Comparison of ENCODE assay signal across 13 cellular contexts in the genomic region with DNA sequence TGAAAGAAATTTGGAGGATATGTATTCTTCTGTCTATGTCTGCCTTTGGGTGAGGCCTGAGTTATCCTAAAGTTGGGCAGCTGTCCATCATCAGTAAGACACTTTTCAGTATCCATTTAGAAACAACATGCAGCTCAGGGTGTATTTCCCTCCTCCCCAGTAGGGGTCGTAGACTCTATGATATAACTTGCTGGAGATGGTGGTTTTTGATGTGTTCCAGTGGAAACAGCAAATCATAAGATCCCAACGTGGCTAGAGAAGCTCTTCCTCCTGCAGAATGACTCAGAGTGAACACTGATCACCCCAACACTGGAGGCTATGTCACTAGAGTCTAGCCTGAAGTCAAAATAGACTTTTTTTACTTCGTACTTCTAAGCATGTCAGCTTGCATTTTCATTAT.
DNase-seq lines count a peak whose midpoint lies in the region; ATAC-seq, FAIRE-seq and TF ChIP-seq lines count a peak whose summit lies in the region.
"Had no signal": no experiment of that assay in that cellular context is flagged by ENCODE, and none has a peak within 500 bp of the region (broad histone marks: within the 10 kb centered on the region; RNA-seq: fewer than 3 reads in every experiment).

No MANE protein-coding gene starts in this region.

- H3K9me3 ChIP-seq in neural progenitor cell (ENCODE audit: low read depth), result no peaks in the 10 kb centered on the region
- no peaks in the 10 kb centered on the region for H3K9me3 ChIP-seq in PC-9 (ENCODE audit: insufficient read depth, low read depth)
- H3K9me3 ChIP-seq: upper lobe of right lung had no signal

- CTCF ChIA-PET in PC-9 (lab: Charles Lee), result no interaction called here

- ATAC-seq in HG03280 (IDR thresholded peaks at IDR 0.05; ENCODE audit: unreplicated experiment), result no peak
- ATAC-seq: activated T-cell treated with anti-CD3 and anti-CD28 coated beads, Interleukin-2, amount 50 U/mL, for 4 hours; upper lobe of right lung had no signal

- H3K4me3 Mint-ChIP-seq in neural progenitor cell, result no peak overlapping the region
- H3K4me3 Mint-ChIP-seq: activated T-cell treated with anti-CD3 and anti-CD28 coated beads, Interleukin-2, amount 50 U/mL, for 4 hours had no signal

- H3K4me1 ChIP-seq in neural progenitor cell (no peaks in the 10 kb centered on the region), PC-9 (replicated peaks; ENCODE audit: insufficient read depth) (no peaks in the 10 kb centered on the region)
- H3K4me1 ChIP-seq: upper lobe of right lung had no signal

- no peak overlapping the region for H3K27ac Mint-ChIP-seq in neural progenitor cell

- no peaks in the 10 kb centered on the region for H3K9me3 Mint-ChIP-seq in neural progenitor cell
- H3K9me3 Mint-ChIP-seq: activated T-cell treated with anti-CD3 and anti-CD28 coated beads, Interleukin-2, amount 50 U/mL, for 4 hours had no signal

- H2AFZ ChIP-seq in neural progenitor cell (replicated peaks) (no peak overlapping the region), PC-9 (no peak overlapping the region)

- no peaks in the 10 kb centered on the region for H3K27me3 Mint-ChIP-seq in neural progenitor cell (ENCODE audit: insufficient read depth, low read depth)

- H3K27me3 ChIP-seq in neural progenitor cell (no peaks in the 10 kb centered on the region), PC-9 (ENCODE audit: insufficient read depth, low read depth) (no peaks in the 10 kb centered on the region)
- H3K27me3 ChIP-seq: upper lobe of right lung had no signal

- no peak for FAIRE-seq in RCC 7860 (lab: Jason Lieb, UNC)

- H3K36me3 Mint-ChIP-seq in neural progenitor cell, result no peaks in the 10 kb centered on the region

- POLR2A ChIA-PET in PC-9 (lab: Charles Lee; ENCODE audit: unreplicated experiment), result no interaction called here

- H3K4me3 ChIP-seq in LNCaP clone FGC (ENCODE audit: low read depth, low read length) (no peak overlapping the region), neural progenitor cell (no peak overlapping the region), PC-9 (no peak overlapping the region)
- H3K4me3 ChIP-seq: upper lobe of right lung had no signal

- H3K27ac ChIP-seq in VCaP, result no peak overlapping the region
- H3K27ac ChIP-seq in neural progenitor cell, result no peak overlapping the region
- H3K27ac ChIP-seq in PC-9, result no peak overlapping the region
- H3K27ac ChIP-seq: upper lobe of right lung had no signal

- TF ChIP-seq CTCF in LNCaP clone FGC (IDR thresholded peaks at IDR 0.05; ENCODE audit: control insufficient read depth, extremely low read depth, insufficient read depth), result peak; percentile 30
- TF ChIP-seq CTCF in VCaP (conservative IDR thresholded peaks at IDR 0.05), result peak; percentile 9; the same call in 1 of the 2 replicates
- peak; percentile 36 for TF ChIP-seq CTCF in neural progenitor cell (IDR thresholded peaks at IDR 0.05)
- TF ChIP-seq CTCF in PC-9 (conservative IDR thresholded peaks at IDR 0.05), result no peak; the same call in 1 of the 2 replicates

- no peak overlapping the region for H3K9ac ChIP-seq in neural progenitor cell

- H3K9me2 ChIP-seq in PC-9 (ENCODE audit: insufficient read depth), result no peaks in the 10 kb centered on the region

- H3F3A ChIP-seq in neural progenitor cell (ENCODE audit: low read depth), result no peaks in the 10 kb centered on the region
- H3F3A ChIP-seq in PC-9 (ENCODE audit: insufficient read depth, low read depth), result no peaks in the 10 kb centered on the region

- H3K36me3 ChIP-seq in neural progenitor cell, result no peaks in the 10 kb centered on the region
- no peaks in the 10 kb centered on the region for H3K36me3 ChIP-seq in PC-9 (ENCODE audit: low read depth)
- H3K36me3 ChIP-seq: upper lobe of right lung had no signal

- H4K20me1 ChIP-seq in neural progenitor cell (ENCODE audit: low read depth) (no peaks in the 10 kb centered on the region), PC-9 (ENCODE audit: insufficient read depth) (no peaks in the 10 kb centered on the region)

- H3K4me1 Mint-ChIP-seq in neural progenitor cell, result no peaks in the 10 kb centered on the region

- BruUV-seq in PC-9 (replicated peaks; lab: Mats Ljungman, UMichigan), result no TSS peak

- DNase-seq in NCI-H748 (lab: John Stamatoyannopoulos, UW; ENCODE audit: unreplicated experiment) (peak; percentile 23), NCI-H748 treated with DMSO at 0.1 percent for 48 hours (lab: John Stamatoyannopoulos, UW) (no peak), LNCaP clone FGC (ENCODE audit: low read depth) (no peak), neural progenitor cell (ENCODE audit: low spot score) (peak; percentile 9), PC-9 (no peak), RCC 7860 (ENCODE audit: low spot score) (no peak)
- DNase-seq: activated T-cell treated with anti-CD3 and anti-CD28 coated beads, Interleukin-2, amount 50 U/mL, for 4 hours; NCI-H2029; nucleus accumbens; T-helper 9 cell; upper lobe of right lung had no signal

- H3K79me2 ChIP-seq in neural progenitor cell (ENCODE audit: low read depth) (no peaks in the 10 kb centered on the region), PC-9 (ENCODE audit: low read depth) (no peaks in the 10 kb centered on the region)

- H3K4me2 ChIP-seq in neural progenitor cell (no peak overlapping the region), PC-9 (no peak overlapping the region)

- intact Hi-C loops in PC-9 (cut with micrococcal nuclease; ENCODE audit: unreplicated experiment), result no loop called here

Comparison
In these comparisons a context has a peak if more than half of its experiments do, and no peak if none do; other contexts are left out.
1. DNase-seq: peak in NCI-H748 (single experiment) and neural progenitor cell (single experiment); none in NCI-H748 treated with DMSO at 0.1 percent for 48 hours (single experiment), LNCaP clone FGC (single experiment), PC-9 (0 of 2) and RCC 7860 (single experiment).